Comparison of ENCODE assay signal across 8 cellular contexts in the genomic region with DNA sequence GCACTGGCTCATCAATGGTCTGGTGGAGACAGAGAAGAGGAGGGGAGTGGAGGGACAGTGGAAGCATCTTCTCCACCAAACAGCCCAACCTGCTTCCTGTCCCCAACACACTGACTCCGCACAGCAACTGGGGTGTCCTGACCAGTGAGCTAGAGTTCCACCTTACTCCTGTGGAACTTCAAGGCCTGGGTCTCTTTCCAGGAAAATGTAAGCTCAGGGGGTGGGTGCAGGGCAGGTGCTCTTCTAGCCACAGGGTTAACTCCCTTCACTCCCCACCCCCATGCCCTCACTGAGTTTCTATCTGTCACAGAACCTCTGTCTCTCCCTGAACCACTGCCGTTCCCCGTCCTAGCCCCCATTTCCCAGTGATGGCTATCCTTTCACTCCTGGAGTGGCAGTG. TPM values are rescaled to one million over a fixed set of nuclear protein-coding genes. Genes with fewer than 3 reads are reported as not detected.
DNase-seq lines count a peak whose midpoint lies in the region; ATAC-seq lines count a peak whose summit lies in the region.

No MANE protein-coding gene starts in this region.

- WGBS in aorta, 2 donors = 23 to 36% methylated on average over 3 of the region's 3 CpGs

- ATAC-seq in left cardiac atrium (no peak), left ventricle myocardium superior (no peak), memory B cell (ENCODE audit: low read depth) (no peak), aorta (ENCODE audit: low FRiP score) (no peak), HG03442 (IDR thresholded peaks at IDR 0.05; ENCODE audit: unreplicated experiment) (no peak), GM21515 (IDR thresholded peaks at IDR 0.05; ENCODE audit: unreplicated experiment) (no peak)

- H3K4me1 ChIP-seq in aorta (ENCODE audit: control insufficient read depth in 1 of 2, insufficient read depth in 2 of 2, low read length in 2 of 2) = no peaks in the 10 kb centered on the region

- peak overlapping the region; percentile 92 for H3K27ac Mint-ChIP-seq in memory B cell

- no peaks in the 10 kb centered on the region for H3K36me3 ChIP-seq in aorta (ENCODE audit: control insufficient read depth in 1 of 2, insufficient read depth in 2 of 2, low read length in 1 of 2)

- H3K27me3 ChIP-seq in aorta (ENCODE audit: control insufficient read depth in 1 of 2, insufficient read depth in 2 of 2, low read length in 1 of 2) = no peaks in the 10 kb centered on the region

- peak overlapping the region; percentile 75 to 80 for H3K4me3 ChIP-seq in aorta (ENCODE audit: low read length in 2 of 2)

- H3K27ac ChIP-seq in angular gyrus (ENCODE audit: low read depth, low read length) = peak overlapping the region; percentile 64
- H3K27ac ChIP-seq in aorta (ENCODE audit: low read depth in 1 of 2, low read length in 2 of 2) = peak overlapping the region in 1 of 2 donors; percentile 41

- peak; percentile 26 for DNase-seq in left cardiac atrium
- DNase-seq in left ventricle myocardium superior = no peak
- no peak for DNase-seq in memory B cell (ENCODE audit: low spot score in 2 of 2)
- DNase-seq in aorta = no peak
- no peak for DNase-seq in DMS79 (lab: John Stamatoyannopoulos, UW)

- no peaks in the 10 kb centered on the region for H3K27me3 Mint-ChIP-seq in memory B cell

- H3K9me3 Mint-ChIP-seq in memory B cell = no peaks in the 10 kb centered on the region

- peaks cover 25% of the 10 kb centered on the region for H3K4me1 Mint-ChIP-seq in memory B cell

- H3K4me3 Mint-ChIP-seq in memory B cell = peak overlapping the region; percentile 95

- H3K9me3 ChIP-seq in aorta (ENCODE audit: control insufficient read depth, low read length) = no peaks in the 10 kb centered on the region

- H3K36me3 Mint-ChIP-seq in memory B cell = peaks cover 5% of the 10 kb centered on the region

- intact Hi-C loops in left cardiac atrium (cut with DNase I) = no loop called here
- intact Hi-C loops in left ventricle myocardium superior (cut with micrococcal nuclease) = loop anchor here (10.0 kb wide), 1 partner anchor 99 kb away; a partner anchor contains a TSS
- intact Hi-C loops in aorta (cut with DNase I) = loop anchor here (5.0 to 10.0 kb wide), 3 partner anchors 49 to 109 kb away; a partner anchor contains a TSS

RNA-seq across cellular contexts. Expression of a gene that starts 0.9 kb away (rescaled TPM):
- total RNA-seq in left cardiac atrium (10 to 100 TPM; 18.3 to 22.1 TPM), left ventricle myocardium superior (11.2 TPM), aorta (10 to 100 TPM; 23.2 to 31.2 TPM)
- 10 to 100 TPM; 14.8 to 17.8 TPM for polyA plus RNA-seq in aorta

RNA-seq across cellular contexts. Expression of a gene that starts 11.7 kb away (rescaled TPM):
- total RNA-seq in left cardiac atrium (10 to 100 TPM; 39.7 to 42.7 TPM), left ventricle myocardium superior (42.5 TPM), aorta (100 to 1,000 TPM in 1 of 2 donors, 10 to 100 TPM in 1; 64.2 to 111 TPM)
- polyA plus RNA-seq in aorta = 10 to 100 TPM; 25.5 to 80.5 TPM

RNA-seq across cellular contexts. Expression of a gene that starts 52.4 kb away (rescaled TPM):
- 100 to 1,000 TPM; 134 to 137 TPM for total RNA-seq in left cardiac atrium
- total RNA-seq in left ventricle myocardium superior = 216 TPM
- 10 to 100 TPM; 26.9 to 35.0 TPM for total RNA-seq in aorta
- 10 to 100 TPM; 32.2 to 39.4 TPM for polyA plus RNA-seq in aorta

RNA-seq across cellular contexts. Expression of a gene that starts 55.9 kb away (rescaled TPM):
- under 1 TPM in 1 of 2 donors, not detected in 1; 0.35 TPM for total RNA-seq in left cardiac atrium
- not detected for total RNA-seq in left ventricle myocardium superior
- total RNA-seq in aorta = not detected
- not detected for polyA plus RNA-seq in aorta

Comparison
In these comparisons a context has a peak if more than half of its experiments do, and no peak if none do; other contexts are left out.
1. intact Hi-C loops: an anchor here in left ventricle myocardium superior (10.0 kb wide) and aorta (5.0 to 10.0 kb wide); none called in left cardiac atrium.